18 cellular contexts compared by ENCODE assay signal in genomic region chrX:123704781-123705180, GRCh38. TPM values are rescaled to one million over a fixed set of nuclear protein-coding genes. Genes with fewer than 3 reads are reported as not detected.
DNase-seq lines count a peak whose midpoint lies in the region; ATAC-seq, FAIRE-seq and TF ChIP-seq lines count a peak whose summit lies in the region.
"Had no signal": no experiment of that assay in that cellular context is flagged by ENCODE, and none has a peak within 500 bp of the region (broad histone marks: within the 10 kb centered on the region; RNA-seq: fewer than 3 reads in every experiment).

No MANE protein-coding gene starts in this region.

- H3K9me2 ChIP-seq in PC-9 (ENCODE audit: insufficient read depth), result no peaks in the 10 kb centered on the region; the same call in 1 of the 2 replicates

- no peak overlapping the region for H3K4me3 Mint-ChIP-seq in activated CD4-positive, alpha-beta T cell treated with anti-CD3 and anti-CD28 coated beads, Interleukin-2, amount 10 ng/mL, durations not matched to agents 24 days and 14 days
- no peak overlapping the region for H3K4me3 Mint-ChIP-seq in CD8-positive, alpha-beta T cell
- H3K4me3 Mint-ChIP-seq in MCF 10A (ENCODE audit: unreplicated experiment), result no peak overlapping the region

- no peak for TF ChIP-seq CTCF in CD8-positive, alpha-beta T cell (IDR thresholded peaks at IDR 0.05)
- TF ChIP-seq CTCF in PC-9 (conservative IDR thresholded peaks at IDR 0.05), result no peak
- no peak for TF ChIP-seq CTCF in coronary artery (IDR thresholded peaks at IDR 0.05)
- no peak for TF ChIP-seq CTCF in D721Med (IDR thresholded peaks at IDR 0.05; ENCODE audit: insufficient read depth, missing control alignments)
- no peak for TF ChIP-seq CTCF in MCF 10A (IDR thresholded peaks at IDR 0.05; ENCODE audit: unreplicated experiment)

- POLR2A ChIA-PET in CD8-positive, alpha-beta T cell (lab: Charles Lee), result no interaction called here
- POLR2A ChIA-PET in PC-9 (lab: Charles Lee; ENCODE audit: unreplicated experiment) (no interaction called here), MCF 10A (lab: Yijun Ruan, JAX) (no interaction called here)

- peaks cover 25% of the 10 kb centered on the region for H3F3A ChIP-seq in PC-9 (ENCODE audit: insufficient read depth, low read depth)

- TSS peak; percentile 10 for BruUV-seq in PC-9 (replicated peaks; lab: Mats Ljungman, UMichigan)
- no TSS peak for BruUV-seq in MCF 10A (replicated peaks; lab: Mats Ljungman, UMichigan)

- H3K4me1 ChIP-seq in CD8-positive, alpha-beta T cell (ENCODE audit: insufficient read depth, low read length), result no peaks in the 10 kb centered on the region
- H3K4me1 ChIP-seq in PC-9 (replicated peaks; ENCODE audit: insufficient read depth), result no peaks in the 10 kb centered on the region

- H3K4me2 ChIP-seq in PC-9, result no peak overlapping the region

- H2AFZ ChIP-seq in PC-9, result no peak overlapping the region

- no peaks in the 10 kb centered on the region for H3K27me3 ChIP-seq in CD8-positive, alpha-beta T cell (ENCODE audit: insufficient read depth, low read length)
- H3K27me3 ChIP-seq in PC-9 (ENCODE audit: insufficient read depth, low read depth), result no peaks in the 10 kb centered on the region

- peaks cover 54% of the 10 kb centered on the region for H3K79me2 ChIP-seq in PC-9 (ENCODE audit: low read depth)

- no peaks in the 10 kb centered on the region for H3K36me3 ChIP-seq in CD8-positive, alpha-beta T cell (ENCODE audit: insufficient read depth, low read length)
- peaks cover 35% of the 10 kb centered on the region; the same call in 1 of the 2 replicates for H3K36me3 ChIP-seq in PC-9 (ENCODE audit: low read depth)

- no peak overlapping the region for H3K4me3 ChIP-seq in CD8-positive, alpha-beta T cell (ENCODE audit: low read depth, low read length)
- no peak overlapping the region for H3K4me3 ChIP-seq in PC-9
- H3K4me3 ChIP-seq in coronary artery, result no peak overlapping the region

- H3K27me3 Mint-ChIP-seq in activated CD4-positive, alpha-beta T cell treated with anti-CD3 and anti-CD28 coated beads, Interleukin-2, amount 10 ng/mL, durations not matched to agents 24 days and 14 days, result no peaks in the 10 kb centered on the region
- H3K27me3 Mint-ChIP-seq in CD8-positive, alpha-beta T cell (ENCODE audit: low read depth), result no peaks in the 10 kb centered on the region
- no peaks in the 10 kb centered on the region for H3K27me3 Mint-ChIP-seq in MCF 10A (ENCODE audit: insufficient read depth, unreplicated experiment)

- no peaks in the 10 kb centered on the region for H3K9me3 ChIP-seq in CD8-positive, alpha-beta T cell (ENCODE audit: low read length)
- no peaks in the 10 kb centered on the region for H3K9me3 ChIP-seq in PC-9 (ENCODE audit: insufficient read depth, low read depth)

- intact Hi-C loops in activated CD4-positive, alpha-beta T cell treated with anti-CD3 and anti-CD28 coated beads, Interleukin-2, amount 10 ng/mL, durations not matched to agents 24 days and 14 days (cut with micrococcal nuclease), result no loop called here
- intact Hi-C loops in CD8-positive, alpha-beta T cell (cut with DNase I, micrococcal nuclease), result no loop called here
- intact Hi-C loops in PC-9 (cut with micrococcal nuclease; ENCODE audit: unreplicated experiment) (no loop called here), MCF 10A (cut with micrococcal nuclease) (no loop called here)

- H3K27ac ChIP-seq in CD8-positive, alpha-beta T cell (ENCODE audit: low read depth, low read length), result no peak overlapping the region
- H3K27ac ChIP-seq in PC-9 (0 out of 2 replicates have a peak overlapping the region, but pooled peaks have one; percentile 19), coronary artery (peak overlapping the region; percentile 32 to 49)

- peaks cover 7% of the 10 kb centered on the region for H3K4me1 Mint-ChIP-seq in activated CD4-positive, alpha-beta T cell treated with anti-CD3 and anti-CD28 coated beads, Interleukin-2, amount 10 ng/mL, durations not matched to agents 24 days and 14 days
- peaks cover 6% of the 10 kb centered on the region for H3K4me1 Mint-ChIP-seq in CD8-positive, alpha-beta T cell (ENCODE audit: low read depth)
- H3K4me1 Mint-ChIP-seq in MCF 10A (ENCODE audit: insufficient read depth, unreplicated experiment), result no peaks in the 10 kb centered on the region

- H3K36me3 Mint-ChIP-seq in activated CD4-positive, alpha-beta T cell treated with anti-CD3 and anti-CD28 coated beads, Interleukin-2, amount 10 ng/mL, durations not matched to agents 24 days and 14 days (ENCODE audit: low read depth), result peaks cover 4% of the 10 kb centered on the region
- peaks cover 16% of the 10 kb centered on the region for H3K36me3 Mint-ChIP-seq in CD8-positive, alpha-beta T cell
- peaks cover 3% of the 10 kb centered on the region for H3K36me3 Mint-ChIP-seq in MCF 10A (ENCODE audit: insufficient read depth, unreplicated experiment)

- H3K9me3 Mint-ChIP-seq in activated CD4-positive, alpha-beta T cell treated with anti-CD3 and anti-CD28 coated beads, Interleukin-2, amount 10 ng/mL, durations not matched to agents 24 days and 14 days, result no peaks in the 10 kb centered on the region
- H3K9me3 Mint-ChIP-seq in CD8-positive, alpha-beta T cell, result no peaks in the 10 kb centered on the region
- no peaks in the 10 kb centered on the region for H3K9me3 Mint-ChIP-seq in MCF 10A (ENCODE audit: unreplicated experiment)

- no peak for DNase-seq in activated CD4-positive, alpha-beta T cell treated with anti-CD3 and anti-CD28 coated beads, Interleukin-2, amount 10 ng/mL, durations not matched to agents 24 days and 14 days
- no peak for DNase-seq in activated CD4-positive, alpha-beta T cell treated with anti-CD3 and anti-CD28 coated beads, Interleukin-2, amount 50 U/mL, for 1 hour
- DNase-seq in CD8-positive, alpha-beta T cell, result no peak
- no peak for DNase-seq in PC-9
- no peak for DNase-seq in coronary artery (ENCODE audit: low spot score)
- DNase-seq in D721Med (ENCODE audit: insufficient read length, low spot score), result no peak
- no peak for DNase-seq in MCF 10A (ENCODE audit: unreplicated experiment)
- DNase-seq in NCI-H1417 treated with DMSO at 0.1 percent for 48 hours (lab: John Stamatoyannopoulos, UW), result no peak
- DNase-seq: 8988T, C1 segment of cervical spinal cord, GF-D8, NCI-H1092 treated with DMSO at 0.1 percent for 48 hours, NCI-H146, NCI-H2029, NCI-H524 treated with DMSO at 0.1 percent for 48 hours, OCI-M1 had no signal

- CTCF ChIA-PET in CD8-positive, alpha-beta T cell (lab: Charles Lee), result no interaction called here
- CTCF ChIA-PET in PC-9 (lab: Charles Lee) (no interaction called here), MCF 10A (lab: Yijun Ruan, JAX) (interaction anchor here (1.0 kb wide), 1 partner anchor 10 kb away, joined by 4 read pairs; no protein-coding TSS in a partner anchor)

- no peak for FAIRE-seq in D721Med (lab: Jason Lieb, UNC)
- FAIRE-seq: H54 had no signal

- H3K27ac Mint-ChIP-seq in activated CD4-positive, alpha-beta T cell treated with anti-CD3 and anti-CD28 coated beads, Interleukin-2, amount 10 ng/mL, durations not matched to agents 24 days and 14 days, result peak overlapping the region; percentile 34
- peak overlapping the region; percentile 50 for H3K27ac Mint-ChIP-seq in CD8-positive, alpha-beta T cell
- H3K27ac Mint-ChIP-seq in MCF 10A (ENCODE audit: low read depth, unreplicated experiment), result no peak overlapping the region

- H4K20me1 ChIP-seq in PC-9 (ENCODE audit: insufficient read depth), result peaks cover 35% of the 10 kb centered on the region

- no peak for ATAC-seq in CD8-positive, alpha-beta T cell
- ATAC-seq: Right ventricle myocardium inferior had no signal

RNA-seq across cellular contexts. Expression of gene THOC2, which starts 28.1 kb away (rescaled TPM):
- total RNA-seq in activated CD4-positive, alpha-beta T cell treated with anti-CD3 and anti-CD28 coated beads, Interleukin-2, amount 10 ng/mL, durations not matched to agents 24 days and 14 days, result 91.2 and 96.7 TPM in 2 replicates
- 10 to 100 TPM; 64.8 to 67.2 TPM for total RNA-seq in CD8-positive, alpha-beta T cell
- total RNA-seq in PC-9 (2021) (109 and 158 TPM in 2 replicates), MCF 10A (2022) (70.2 and 75.4 TPM in 2 replicates)
